ENCODE assay signal across 9 cellular contexts in genomic region chr18:59987102-59987501, GRCh38.
"Had no signal": no experiment of that assay in that cellular context is flagged by ENCODE, and none has a peak within 500 bp of the region (broad histone marks: within the 10 kb centered on the region; RNA-seq: fewer than 3 reads in every experiment).

No MANE protein-coding gene starts in this region.

- H3K27ac ChIP-seq: HL-60 had no signal

- H3K4me3 Mint-ChIP-seq: GM23338, H9, HFFc6 had no signal

- H3K4me2 ChIP-seq: GM23338 had no signal

- DNase-seq: H9, HCEC 1CT, HFFc6, IMR-90, KBM-7 had no signal

- FAIRE-seq: H1, H54 had no signal

- ATAC-seq: GM23338 had no signal

- H2AFZ ChIP-seq: GM23338 had no signal

- H3K9me3 Mint-ChIP-seq: GM23338, H9, HFFc6 had no signal

- H3K4me3 ChIP-seq: GM23338 had no signal

- H3K27ac Mint-ChIP-seq: GM23338, H9, HFFc6 had no signal

- H3K4me1 Mint-ChIP-seq: GM23338, H9 had no signal
